ENCODE assay signal across 8 cellular contexts in the genomic region with DNA sequence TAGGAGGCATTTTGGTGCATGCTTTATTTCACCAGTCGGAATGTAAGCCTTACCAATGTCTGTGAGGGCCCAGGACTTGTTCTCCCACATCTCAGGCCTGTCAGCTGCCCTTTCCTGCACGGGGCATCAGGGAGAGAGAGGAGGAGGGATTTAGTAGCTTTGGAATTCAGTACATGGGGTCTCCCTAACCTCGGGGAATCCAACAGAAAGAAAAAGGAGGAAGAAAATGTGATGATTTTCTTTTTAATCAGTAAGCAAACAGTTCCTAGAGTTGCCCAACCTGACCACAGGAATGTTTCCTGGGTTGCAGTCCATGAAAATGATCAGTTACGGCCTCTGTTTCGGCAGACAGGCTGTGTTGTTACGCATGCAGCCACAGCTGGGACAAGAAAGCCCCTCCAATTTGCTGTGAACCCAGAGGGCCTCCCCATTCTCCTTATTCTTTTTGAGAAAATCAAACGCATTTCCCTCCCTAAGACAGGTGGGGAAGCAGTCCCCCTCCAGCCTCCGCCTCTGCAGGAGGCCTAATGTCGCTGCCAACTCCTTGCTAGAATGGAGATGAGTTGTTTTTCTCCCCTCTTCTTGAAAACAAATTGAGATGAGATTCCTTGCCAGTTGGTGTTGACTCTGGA. TPM values are rescaled to one million over a fixed set of nuclear protein-coding genes. Genes with fewer than 3 reads are reported as not detected.
DNase-seq lines count a peak whose midpoint lies in the region; ATAC-seq and TF ChIP-seq lines count a peak whose summit lies in the region.
"Had no signal": no experiment of that assay in that cellular context is flagged by ENCODE, and none has a peak within 500 bp of the region (broad histone marks: within the 10 kb centered on the region; RNA-seq: fewer than 3 reads in every experiment).

No MANE protein-coding gene starts in this region.

- H3K9me3 ChIP-seq in HUES64 (ENCODE audit: insufficient read depth, low read depth, low read length), result no peaks in the 10 kb centered on the region
- H3K9me3 ChIP-seq in upper lobe of left lung, result no peaks in the 10 kb centered on the region

- H3K27ac Mint-ChIP-seq in brain, result peak overlapping the region; percentile 24 to 91 (median 85)

- DNase-seq in left lobe of liver (ENCODE audit: low spot score) (peak; percentile 66), upper lobe of left lung (peak in 1 of 2 donors; percentile 65), NCI-H128 (lab: John Stamatoyannopoulos, UW; ENCODE audit: unreplicated experiment) (no peak)
- DNase-seq in stimulated activated CD4-positive, alpha-beta T cell treated with anti-CD3 and anti-CD28 coated beads, Interleukin-4, amount 100 ng/mL, for 4 hours, result no peak

- WGBS in HUES64, result 36% methylated on average over 9 of the region's 9 CpGs
- 35 to 54% methylated on average over 9 of the region's 9 CpGs for WGBS in upper lobe of left lung, 2 donors

- H3K36me3 ChIP-seq in HUES64 (ENCODE audit: insufficient read depth, low read length), result no peaks in the 10 kb centered on the region
- no peaks in the 10 kb centered on the region for H3K36me3 ChIP-seq in upper lobe of left lung

- H3K4me3 ChIP-seq in HUES64 (ENCODE audit: low read length) (no peak overlapping the region), upper lobe of left lung (no peak overlapping the region)

- peak in 1 of 4 donors; percentile 14 for TF ChIP-seq EP300 in upper lobe of left lung (IDR thresholded peaks at IDR 0.05)

- peak overlapping the region; percentile 93 for H3K27ac ChIP-seq in HUES64 (ENCODE audit: low read depth, low read length)
- H3K27ac ChIP-seq in upper lobe of left lung, result peak overlapping the region in 2 of 4 donors; percentile 21 to 68

- H3K36me3 Mint-ChIP-seq in brain, result no peaks in the 10 kb centered on the region

- ATAC-seq in left lobe of liver (peak; percentile 38), upper lobe of left lung (ENCODE audit: low FRiP score in 2 of 2) (peak; percentile 58 to 67), HG02852 (IDR thresholded peaks at IDR 0.05; ENCODE audit: unreplicated experiment) (no peak)

- H3K4me1 ChIP-seq in HUES64 (ENCODE audit: insufficient read depth, low read length) (peaks cover 36% of the 10 kb centered on the region), upper lobe of left lung (peaks cover 0 to 31% (median 15%) of the 10 kb centered on the region in 4 donors)

- peak overlapping the region; percentile 31 for H3K9ac ChIP-seq in HUES64 (ENCODE audit: low read depth, low read length)

- H3K27me3 Mint-ChIP-seq in brain, result peaks cover 5% of the 10 kb centered on the region

- TF ChIP-seq CTCF in brain (conservative IDR thresholded peaks at IDR 0.05) (no peak), upper lobe of left lung (IDR thresholded peaks at IDR 0.05) (no peak)

- peaks cover 0 to 6% (median 3%) of the 10 kb centered on the region in 5 experiments for H3K9me3 Mint-ChIP-seq in brain

- no peaks in the 10 kb centered on the region for H3K27me3 ChIP-seq in HUES64 (ENCODE audit: insufficient read depth, low read length)
- no peaks in the 10 kb centered on the region for H3K27me3 ChIP-seq in upper lobe of left lung

- H3K4me1 Mint-ChIP-seq in brain, result peaks cover 44% of the 10 kb centered on the region

- TF ChIP-seq POLR2A in upper lobe of left lung (IDR thresholded peaks at IDR 0.05), result no peak

- H3K4me3 Mint-ChIP-seq in brain, result peak overlapping the region in 1 of 5 experiments; percentile 21

RNA-seq across cellular contexts. Expression of a gene that starts 53.1 kb away (rescaled TPM):
- 10.6 TPM for polyA plus RNA-seq in HUES64 (2013, experiment 1 of 2)
- 9.3 TPM for polyA plus RNA-seq in HUES64 (2013, experiment 2 of 2)
- polyA plus RNA-seq in brain (ENCODE audit: insufficient read depth, low read depth, low replicate concordance), result 8.3 TPM
- total RNA-seq in left lobe of liver (12.2 TPM), upper lobe of left lung (10 to 100 TPM; 11.7 to 30.4 (median 15.5) TPM)

RNA-seq across cellular contexts. Expression of a gene that starts 53.2 kb away (rescaled TPM):
- polyA plus RNA-seq in HUES64 (2013, experiment 1 of 2), result 50.8 TPM
- polyA plus RNA-seq in HUES64 (2013, experiment 2 of 2), result 48.9 TPM
- 148 TPM for polyA plus RNA-seq in brain (ENCODE audit: insufficient read depth, low read depth, low replicate concordance)
- total RNA-seq in left lobe of liver (115 TPM), upper lobe of left lung (100 to 1,000 TPM in 5 of 6 donors, 10 to 100 TPM in 1; 99.5 to 174 (median 132) TPM)
- total RNA-seq: glomerular endothelial cell had no signal
